13 cellular contexts compared by ENCODE assay signal in genomic region chr6:33390173-33390572, GRCh38. TPM values are rescaled to one million over a fixed set of nuclear protein-coding genes. Genes with fewer than 3 reads are reported as not detected.
DNase-seq lines count a peak whose midpoint lies in the region; ATAC-seq and TF ChIP-seq lines count a peak whose summit lies in the region.
"Had no signal": no experiment of that assay in that cellular context is flagged by ENCODE, and none has a peak within 500 bp of the region (broad histone marks: within the 10 kb centered on the region; RNA-seq: fewer than 3 reads in every experiment).

No MANE protein-coding gene starts in this region.

- peak overlapping the region; percentile 90 for H3K27ac Mint-ChIP-seq in T-helper 2 cell treated with Interferon-gamma antibody and Interleukin-4, amounts not matched to agents 5 μg/mL and 100 μg/mL, for 36 hours
- H3K27ac Mint-ChIP-seq in T-cell (peak overlapping the region; percentile 97 to 99), endodermal cell (peak overlapping the region; percentile 97)

- no peaks in the 10 kb centered on the region for H3K9me3 Mint-ChIP-seq in T-helper 2 cell treated with Interferon-gamma antibody and Interleukin-4, amounts not matched to agents 5 μg/mL and 100 μg/mL, for 36 hours
- H3K9me3 Mint-ChIP-seq in T-cell (no peaks in the 10 kb centered on the region), endodermal cell (no peaks in the 10 kb centered on the region)

- no peak for DNase-seq in T-helper 2 cell treated with Interferon-gamma antibody and Interleukin-4, amounts not matched to agents 5 μg/mL and 100 μg/mL, for 36 hours (ENCODE audit: low spot score)
- DNase-seq in T-helper 2 cell (no peak), T-cell (no peak), endodermal cell (no peak), dedifferentiated amniotic fluid mesenchymal stem cell (ENCODE audit: extremely low spot score) (no peak), dorsolateral prefrontal cortex (no peak)
- DNase-seq: 8988T; NCI-H187; RPMI8226; stimulated activated CD8-positive, alpha-beta memory T cell treated with anti-CD3 and anti-CD28 coated beads, Interleukin-4, amount 100 ng/mL, for 48 hours; transverse colon had no signal

- TF ChIP-seq POLR2A in gastroesophageal sphincter (IDR thresholded peaks at IDR 0.05), result no peak

- no peak overlapping the region for H3K9ac ChIP-seq in endodermal cell (ENCODE audit: extremely low read depth, low read length, poor library complexity, severe bottlenecking)
- no peak overlapping the region for H3K9ac ChIP-seq in parathyroid adenoma

- H3K4me2 ChIP-seq in parathyroid adenoma (ENCODE audit: low read length), result no peak overlapping the region

- H3K27ac ChIP-seq in endodermal cell (ENCODE audit: low read depth, low read length) (no peak overlapping the region), parathyroid adenoma (peak overlapping the region; percentile 94), gastroesophageal sphincter (peak overlapping the region in 2 of 4 donors; percentile 92 to 93), dorsolateral prefrontal cortex (peak overlapping the region in 22 of 59 donors; percentile 80 to 99 (median 95))

- no peaks in the 10 kb centered on the region for H3K27me3 Mint-ChIP-seq in T-helper 2 cell treated with Interferon-gamma antibody and Interleukin-4, amounts not matched to agents 5 μg/mL and 100 μg/mL, for 36 hours (ENCODE audit: low read depth)
- H3K27me3 Mint-ChIP-seq in T-cell (no peaks in the 10 kb centered on the region), endodermal cell (ENCODE audit: insufficient read depth) (no peaks in the 10 kb centered on the region)

- peak overlapping the region; percentile 96 for H2AFZ ChIP-seq in parathyroid adenoma

- peaks cover 29% of the 10 kb centered on the region for H3K4me1 Mint-ChIP-seq in T-helper 2 cell treated with Interferon-gamma antibody and Interleukin-4, amounts not matched to agents 5 μg/mL and 100 μg/mL, for 36 hours (ENCODE audit: low read depth)
- peaks cover 19 to 32% (median 24%) of the 10 kb centered on the region in 3 donors for H3K4me1 Mint-ChIP-seq in T-cell
- peaks cover 20% of the 10 kb centered on the region for H3K4me1 Mint-ChIP-seq in endodermal cell

- no peaks in the 10 kb centered on the region for H3K27me3 ChIP-seq in endodermal cell (ENCODE audit: control insufficient read depth, insufficient read depth, low read length, poor library complexity, severe bottlenecking)
- H3K27me3 ChIP-seq in parathyroid adenoma (ENCODE audit: control insufficient read depth, insufficient read depth, low read length), result no peaks in the 10 kb centered on the region
- no peaks in the 10 kb centered on the region for H3K27me3 ChIP-seq in gastroesophageal sphincter
- H3K27me3 ChIP-seq in dorsolateral prefrontal cortex, result no peaks in the 10 kb centered on the region
- H3K27me3 ChIP-seq: transverse colon had no signal

- H3K4me3 Mint-ChIP-seq in T-helper 2 cell treated with Interferon-gamma antibody and Interleukin-4, amounts not matched to agents 5 μg/mL and 100 μg/mL, for 36 hours, result no peak overlapping the region
- H3K4me3 Mint-ChIP-seq in T-cell, result no peak overlapping the region
- no peak overlapping the region for H3K4me3 Mint-ChIP-seq in endodermal cell

- intact Hi-C loops in dorsolateral prefrontal cortex (cut with DNase I), result loop anchor here (2.0 to 10.0 kb wide), 3 partner anchors 29 to 315 kb away; partner anchors contain the start of gene CUTA (in 1 of the 2)

- TF ChIP-seq CTCF in endodermal cell (conservative IDR thresholded peaks at IDR 0.05) (no peak), parathyroid adenoma (IDR thresholded peaks at IDR 0.05) (no peak), gastroesophageal sphincter (IDR thresholded peaks at IDR 0.05) (no peak), dorsolateral prefrontal cortex (IDR thresholded peaks at IDR 0.05 in 54 of 56, conservative IDR thresholded peaks at IDR 0.05 in 2 of 56; ENCODE audit: low read depth in 1 of 56, partially characterized antibody in 56 of 56) (no peak)

- POLR2A ChIA-PET in T-cell (lab: Charles Lee), result interaction anchor here (0.6 to 0.8 kb wide), 2 partner anchors 20 to 129 kb away, joined by 3 to 4 read pairs; partner anchors contain the start of gene PHF1 (in 1 of the 2)

- no peak for TF ChIP-seq EP300 in gastroesophageal sphincter (IDR thresholded peaks at IDR 0.05)

- H3K79me2 ChIP-seq in parathyroid adenoma, result no peaks in the 10 kb centered on the region

- H3K4me3 ChIP-seq in endodermal cell (ENCODE audit: low read length), result no peak overlapping the region
- H3K4me3 ChIP-seq in parathyroid adenoma (ENCODE audit: low read depth, low read length), result no peak overlapping the region
- no peak overlapping the region for H3K4me3 ChIP-seq in gastroesophageal sphincter
- H3K4me3 ChIP-seq in dorsolateral prefrontal cortex, result no peak overlapping the region
- H3K4me3 ChIP-seq: transverse colon had no signal

- H3K4me1 ChIP-seq in endodermal cell (ENCODE audit: control insufficient read depth, insufficient read depth, low read length) (no peaks in the 10 kb centered on the region), parathyroid adenoma (peaks cover 12% of the 10 kb centered on the region), gastroesophageal sphincter (peaks cover 3 to 15% (median 10%) of the 10 kb centered on the region in 3 donors)

- WGBS in endodermal cell (ENCODE audit: insufficient coverage in 1 of 2, insufficient read length in 1 of 2), 2 experiments, result 97 to 100% methylated on average over 1 to 2 of the region's 2 CpGs
- 93 to 94% methylated on average over 2 of the region's 2 CpGs for WGBS in gastroesophageal sphincter (ENCODE audit: low coverage in 1 of 2), 2 donors

- CTCF ChIA-PET in T-cell (lab: Charles Lee), result interaction anchor here (0.6 to 1.6 kb wide), 4 partner anchors 20 to 1958 kb away, joined by 3 to 11 read pairs (median 4); partner anchors contain the start of gene PHF1 (in 1 of the 2)

- ATAC-seq in T-cell (replicated peaks in 1 of 4) (no peak), gastroesophageal sphincter (no peak)

- H3K9me3 ChIP-seq in endodermal cell (ENCODE audit: control insufficient read depth, low read length), result no peaks in the 10 kb centered on the region
- no peaks in the 10 kb centered on the region for H3K9me3 ChIP-seq in parathyroid adenoma (ENCODE audit: control insufficient read depth, low read length)
- H3K9me3 ChIP-seq in gastroesophageal sphincter, result no peaks in the 10 kb centered on the region
- H3K9me3 ChIP-seq: transverse colon had no signal

- H3K36me3 ChIP-seq in endodermal cell (ENCODE audit: control insufficient read depth, insufficient read depth, low read length) (no peaks in the 10 kb centered on the region), parathyroid adenoma (ENCODE audit: control insufficient read depth, insufficient read depth, low read length) (no peaks in the 10 kb centered on the region), gastroesophageal sphincter (no peaks in the 10 kb centered on the region)
- H3K36me3 ChIP-seq: transverse colon had no signal

- peaks cover 23% of the 10 kb centered on the region for H3K36me3 Mint-ChIP-seq in T-helper 2 cell treated with Interferon-gamma antibody and Interleukin-4, amounts not matched to agents 5 μg/mL and 100 μg/mL, for 36 hours (ENCODE audit: low read depth)
- H3K36me3 Mint-ChIP-seq in T-cell, result no peaks in the 10 kb centered on the region
- H3K36me3 Mint-ChIP-seq in endodermal cell (ENCODE audit: low read depth), result peaks cover 2% of the 10 kb centered on the region

RNA-seq across cellular contexts. Expression of gene KIFC1, which starts 1.4 kb away (rescaled TPM):
- total RNA-seq in T-cell (1 to 10 TPM; 1.1 to 2.9 (median 1.8) TPM), endodermal cell (10 to 100 TPM; 56.6 to 94.3 TPM), gastroesophageal sphincter (under 1 TPM in 2 of 4 donors, not detected in 2; 0.67 to 0.79 TPM), dorsolateral prefrontal cortex (1 to 10 TPM in 29 of 120 experiments, under 1 TPM in 67, not detected in 24; 0.11 to 3.3 (median 0.62) TPM)
- 99.2 TPM for polyA plus RNA-seq in endodermal cell (2013, experiment 1 of 2)
- 95.4 TPM for polyA plus RNA-seq in endodermal cell (2013, experiment 2 of 2)

RNA-seq across cellular contexts. Expression of gene PHF1, which starts 20.6 kb away (rescaled TPM):
- total RNA-seq in T-cell (100 to 1,000 TPM; 169 to 372 (median 175) TPM), endodermal cell (10 to 100 TPM; 71.4 to 75.7 TPM), gastroesophageal sphincter (10 to 100 TPM; 73.0 to 91.0 (median 86.1) TPM), dorsolateral prefrontal cortex (100 to 1,000 TPM in 37 of 120 experiments, 10 to 100 TPM in 83; 71.0 to 137 (median 93.5) TPM)
- polyA plus RNA-seq in endodermal cell (2013, experiment 1 of 2), result 71.2 TPM
- polyA plus RNA-seq in endodermal cell (2013, experiment 2 of 2), result 61.2 TPM

RNA-seq across cellular contexts. Expression of gene CUTA, which starts 27.7 kb away (rescaled TPM):
- total RNA-seq in T-cell (100 to 1,000 TPM; 169 to 184 (median 176) TPM), endodermal cell (100 to 1,000 TPM; 198 to 219 TPM), gastroesophageal sphincter (100 to 1,000 TPM in 3 of 4 donors, 10 to 100 TPM in 1; 90.2 to 144 (median 124) TPM), dorsolateral prefrontal cortex (100 to 1,000 TPM; 118 to 222 (median 177) TPM)
- polyA plus RNA-seq in endodermal cell (2013, experiment 1 of 2), result 232 TPM
- polyA plus RNA-seq in endodermal cell (2013, experiment 2 of 2), result 195 TPM

RNA-seq across cellular contexts. Expression of gene SYNGAP1, which starts 29.7 kb away (rescaled TPM):
- total RNA-seq in T-cell (100 to 1,000 TPM in 1 of 5 donors, 10 to 100 TPM in 4; 51.2 to 111 (median 64.5) TPM), endodermal cell (10 to 100 TPM; 90.2 to 94.2 TPM), gastroesophageal sphincter (10 to 100 TPM in 3 of 4 donors, 1 to 10 TPM in 1; 9.1 to 15.9 (median 12.7) TPM), dorsolateral prefrontal cortex (100 to 1,000 TPM in 65 of 120 experiments, 10 to 100 TPM in 55; 41.7 to 147 (median 101) TPM)
- 63.4 TPM for polyA plus RNA-seq in endodermal cell (2013, experiment 1 of 2)
- polyA plus RNA-seq in endodermal cell (2013, experiment 2 of 2), result 54.7 TPM

Comparison
In these comparisons a context has a peak if more than half of its experiments do, and no peak if none do; other contexts are left out.
1. RNA of gene KIFC1, which starts 1.4 kb away (total RNA-seq): 56.6 to 94.3 TPM in endodermal cell; 1.1 to 2.9 TPM in T-cell, 0.67 to 0.79 TPM in gastroesophageal sphincter and 0.11 to 3.3 TPM in dorsolateral prefrontal cortex; every median in the first group is over 10 times any median in the second.
2. Peak in every context shown above with its lines, with median percentiles within 50 percentile points of each other: H3K27ac Mint-ChIP-seq.